ENCODE assay signal across 1 cellular context in the genomic region with DNA sequence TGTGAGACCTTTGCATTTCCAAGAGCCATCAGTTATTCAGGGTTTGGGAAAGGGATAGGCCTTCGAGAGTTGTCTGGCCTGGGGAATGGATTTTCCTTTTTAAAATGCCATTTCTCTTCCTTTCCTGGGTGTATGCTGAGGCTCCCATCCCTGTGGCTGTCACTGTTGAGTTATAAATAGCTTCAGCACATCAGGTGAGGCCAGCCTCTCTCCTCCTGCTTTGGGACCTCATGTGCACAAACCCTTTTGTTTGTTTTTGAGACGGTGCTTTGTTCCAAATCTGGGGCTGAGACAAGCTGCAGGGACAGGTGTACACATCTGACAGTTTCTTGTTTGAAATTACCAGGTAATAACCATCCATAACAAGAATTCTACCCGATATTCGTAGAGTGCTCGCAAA.
TF ChIP-seq lines count a peak whose summit lies in the region.

No MANE protein-coding gene starts in this region.

TF ChIP-seq in H1, 55 proteins besides CTCF, POLR2A, EP300 and RAD21:
- TF ChIP-seq HDAC2 (IDR thresholded peaks at IDR 0.05; ENCODE audit: borderline replicate concordance in 1 of 2, low read depth in 2 of 2, low read length in 2 of 2) (no peak), RFX5 (IDR thresholded peaks at IDR 0.05; ENCODE audit: borderline replicate concordance, low read depth, low read length) (no peak), RNF2 (IDR thresholded peaks at IDR 0.05; ENCODE audit: borderline replicate concordance, low read depth, low read length, missing control alignments, poor library complexity, severe bottlenecking) (no peak), CHD2 (IDR thresholded peaks at IDR 0.05; ENCODE audit: low read length) (no peak), JUN (IDR thresholded peaks at IDR 0.05; ENCODE audit: low read depth, low read length) (no peak), EGR1 (IDR thresholded peaks at IDR 0.05; ENCODE audit: borderline replicate concordance, low read depth, low read length) (no peak), RBBP5 (IDR thresholded peaks at IDR 0.05; ENCODE audit: borderline replicate concordance, low read depth, low read length) (no peak), SP4 (IDR thresholded peaks at IDR 0.05; ENCODE audit: low read length) (no peak), KDM1A (IDR thresholded peaks at IDR 0.05; ENCODE audit: borderline replicate concordance, low read length) (no peak), SRF (IDR thresholded peaks at IDR 0.05; ENCODE audit: low read depth, low read length) (no peak), NANOG (IDR thresholded peaks at IDR 0.05; ENCODE audit: insufficient read depth, low read depth, low read length, poor library complexity, severe bottlenecking) (no peak), SAP30 (IDR thresholded peaks at IDR 0.05; ENCODE audit: insufficient read depth, insufficient replicate concordance, low read length) (no peak), FOSL1 (IDR thresholded peaks at IDR 0.05; ENCODE audit: insufficient read depth, low read depth, low read length) (no peak), JUND (IDR thresholded peaks at IDR 0.05; ENCODE audit: low read length) (no peak), TAF7 (optimal IDR thresholded peaks at IDR 0.05; ENCODE audit: borderline replicate concordance, low read depth, low read length) (no peak), EZH2 (IDR thresholded peaks at IDR 0.05; ENCODE audit: low read depth, low read length, severe bottlenecking) (no peak)
- TF ChIP-seq, protein P1, sequence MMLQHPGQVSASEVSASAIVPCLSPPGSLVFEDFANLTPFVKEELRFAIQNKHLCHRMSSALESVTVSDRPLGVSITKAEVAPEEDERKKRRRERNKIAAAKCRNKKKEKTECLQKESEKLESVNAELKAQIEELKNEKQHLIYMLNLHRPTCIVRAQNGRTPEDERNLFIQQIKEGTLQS (IDR thresholded peaks at IDR 0.05; ENCODE audit: insufficient read depth, low read depth, low read length), result no peak
TF ChIP-seq in H1: peak in this region for 0.
